Comparison of ENCODE assay signal across 27 cellular contexts in genomic region chr4:46441116-46441859, GRCh38. TPM values are rescaled to one million over a fixed set of nuclear protein-coding genes. Genes with fewer than 3 reads are reported as not detected.
DNase-seq lines count a peak whose midpoint lies in the region; ATAC-seq, FAIRE-seq and TF ChIP-seq lines count a peak whose summit lies in the region.
"Had no signal": no experiment of that assay in that cellular context is flagged by ENCODE, and none has a peak within 500 bp of the region (broad histone marks: within the 10 kb centered on the region; RNA-seq: fewer than 3 reads in every experiment).

No MANE protein-coding gene starts in this region.

- FAIRE-seq in GM12891 (lab: Jason Lieb, UNC): no peak
- FAIRE-seq: G401.6, HepG2 had no signal

- POLR2A ChIA-PET in AG04450 (lab: Yijun Ruan, JAX): no interaction called here

- CTCF ChIA-PET in AG04450 (lab: Charles Lee): no interaction called here

- no peaks in the 10 kb centered on the region for H3K9me3 ChIP-seq in AG04450 (ENCODE audit: control insufficient read depth, insufficient read depth, low read length)
- H3K9me3 ChIP-seq: BLaER1, SK-N-SH had no signal

- no peaks in the 10 kb centered on the region for H3K27me3 ChIP-seq in AG04450 (ENCODE audit: control insufficient read depth, insufficient read depth, low read length)
- H3K27me3 ChIP-seq: BLaER1, Peyer's patch had no signal

- no peak for ATAC-seq in HG02981 (IDR thresholded peaks at IDR 0.05; ENCODE audit: unreplicated experiment)
- ATAC-seq: HepG2 had no signal

- in situ Hi-C loops in astrocyte of the spinal cord (cut with HindIII; ENCODE audit: low sequenced_read_pairs): no loop called here

- TF ChIP-seq CTCF in AG04450 (IDR thresholded peaks at IDR 0.05; ENCODE audit: low read depth, low read length) (no peak), astrocyte of the spinal cord (IDR thresholded peaks at IDR 0.05; ENCODE audit: low read depth, low read length) (no peak), fibroblast of mammary gland (conservative IDR thresholded peaks at IDR 0.05; ENCODE audit: control insufficient read depth, insufficient read depth, low read depth, low read length) (no peak)

- no peak overlapping the region for H3K27ac ChIP-seq in AG04450 (ENCODE audit: low read depth, low read length)
- H3K27ac ChIP-seq: BLaER1, GM23248, HL-60, Peyer's patch had no signal

- peak; percentile 55 for DNase-seq in AG04450 (ENCODE audit: low read depth, low spot score)
- peak; percentile 8 for DNase-seq in M059J (ENCODE audit: low read depth)
- peak; percentile 1 for DNase-seq in astrocyte of the spinal cord (ENCODE audit: low read depth, low spot score)
- peak; percentile 42 for DNase-seq in fibroblast of mammary gland (ENCODE audit: low read depth)
- no peak for DNase-seq in GM12891 (ENCODE audit: insufficient read length, low spot score)
- DNase-seq in EL: no peak
- DNase-seq in HT-29 (ENCODE audit: low spot score): no peak
- DNase-seq: CD4-positive, CD25-positive, alpha-beta regulatory T cell; GM23248; H9; KBM-7; NCI-H1092; NCI-H1417 treated with DMSO at 0.1 percent for 48 hours; NCI-H1694 treated with DMSO at 0.1 percent for 48 hours; NCI-H2081; NCI-H2227 treated with DMSO at 0.1 percent for 48 hours; NCI-H526 treated with DMSO at 0.1 percent for 48 hours; Peyer's patch; SK-N-SH; SW 1271 had no signal

- H3K4me3 ChIP-seq in AG04450 (ENCODE audit: low read depth, low read length) (no peak overlapping the region), astrocyte of the spinal cord (ENCODE audit: low read depth, low read length) (no peak overlapping the region), fibroblast of mammary gland (ENCODE audit: control insufficient read depth, low read depth, low read length) (no peak overlapping the region)
- H3K4me3 ChIP-seq: BLaER1, GM23248, Peyer's patch had no signal

- TF ChIP-seq POLR2A in GM12891 (IDR thresholded peaks at IDR 0.05; ENCODE audit: low read depth, low read length): no peak

TF ChIP-seq in GM12891, 5 proteins besides CTCF, POLR2A, EP300 and RAD21:
- TF ChIP-seq POLR2AphosphoS5 (IDR thresholded peaks at IDR 0.05; ENCODE audit: low read depth, low read length): no peak
- no peak for TF ChIP-seq PAX5 (IDR thresholded peaks at IDR 0.05; ENCODE audit: insufficient read depth, low read length, severe bottlenecking)
- no peak for TF ChIP-seq SPI1 (IDR thresholded peaks at IDR 0.05; ENCODE audit: low read depth, low read length)
- TF ChIP-seq TAF1 (IDR thresholded peaks at IDR 0.05; ENCODE audit: low read depth, low read length): no peak
- no peak for TF ChIP-seq POU2F2 (IDR thresholded peaks at IDR 0.05; ENCODE audit: low read depth, low read length)

RNA-seq across cellular contexts. Expression of gene GABRA2, which starts 51.4 kb away (rescaled TPM):
- polyA plus RNA-seq in AG04450 (2011; rRNA removed): 2.3 and 3.5 TPM in 2 replicates
- 1.3 and 4.3 TPM in 2 replicates for polyA minus RNA-seq in AG04450 (2011; rRNA and poly(A)+ RNA removed)
- total RNA-seq in M059J (2014; rRNA removed; shearing (Covaris generic)): 0.02 TPM in 1 of 2 replicates, not detected in the other
- not detected for polyA plus RNA-seq in GM12891 (2012; ENCODE audit: low read depth, missing spikeins)
- 0.03 and 0.05 TPM in 2 replicates for total RNA-seq in HT-29 (2014; rRNA removed; shearing (Covaris generic))
- total RNA-seq: A172; CD4-positive, CD25-positive, alpha-beta regulatory T cell; GM23248; HepG2; OCI-LY7 had no signal
- polyA plus RNA-seq: CD4-positive, CD25-positive, alpha-beta regulatory T cell; GM23248; SK-N-SH had no signal

Comparison
In these comparisons a context has a peak if more than half of its experiments do, and no peak if none do; other contexts are left out.
1. DNase-seq: peak in AG04450 (single experiment), M059J (single experiment), astrocyte of the spinal cord (single experiment) and fibroblast of mammary gland (single experiment); none in GM12891 (single experiment), EL (single experiment) and HT-29 (single experiment).